ENCODE assay signal across 15 cellular contexts in genomic region chrX:56505866-56506265, GRCh38.
"Had no signal": no experiment of that assay in that cellular context is flagged by ENCODE, and none has a peak within 500 bp of the region (broad histone marks: within the 10 kb centered on the region; RNA-seq: fewer than 3 reads in every experiment).

No MANE protein-coding gene starts in this region.

- H3K36me3 ChIP-seq: colonic mucosa, neutrophil, right lobe of liver, tibial artery, upper lobe of left lung, uterus had no signal

- H3K27ac ChIP-seq: colonic mucosa, neutrophil, psoas muscle, right lobe of liver, tibial artery, upper lobe of left lung, uterus had no signal

- H3K27me3 ChIP-seq: colonic mucosa, neutrophil, right lobe of liver, tibial artery, upper lobe of left lung, uterus had no signal

- DNase-seq: colonic mucosa; dermis blood vessel endothelial cell; foreskin fibroblast; mucosa of descending colon; naive thymus-derived CD8-positive, alpha-beta T cell; psoas muscle; retina; stimulated activated CD4-positive, alpha-beta T cell treated with anti-CD3 and anti-CD28 coated beads, Interleukin-4, amount 100 ng/mL, for 1 hour; stimulated activated CD8-positive, alpha-beta memory T cell treated with anti-CD3 and anti-CD28 coated beads, Interleukin-4, amount 100 ng/mL, for 48 hours; stimulated activated naive CD8-positive, alpha-beta T cell treated with anti-CD3 and anti-CD28 coated beads, Interleukin-15, Interleukin-2, amounts not matched to agents 100 U/mL and 50 U/mL, for 24 hours; tibial artery; upper lobe of left lung; uterus had no signal

- H3K4me1 ChIP-seq: colonic mucosa, psoas muscle, right lobe of liver, tibial artery, upper lobe of left lung, uterus had no signal

- H3K9me3 ChIP-seq: colonic mucosa, mucosa of descending colon, neutrophil, right lobe of liver, uterus had no signal

- H3K4me3 ChIP-seq: colonic mucosa, mucosa of descending colon, psoas muscle, right lobe of liver, tibial artery, upper lobe of left lung, uterus had no signal
